ENCODE assay signal across 17 cellular contexts in the genomic region with DNA sequence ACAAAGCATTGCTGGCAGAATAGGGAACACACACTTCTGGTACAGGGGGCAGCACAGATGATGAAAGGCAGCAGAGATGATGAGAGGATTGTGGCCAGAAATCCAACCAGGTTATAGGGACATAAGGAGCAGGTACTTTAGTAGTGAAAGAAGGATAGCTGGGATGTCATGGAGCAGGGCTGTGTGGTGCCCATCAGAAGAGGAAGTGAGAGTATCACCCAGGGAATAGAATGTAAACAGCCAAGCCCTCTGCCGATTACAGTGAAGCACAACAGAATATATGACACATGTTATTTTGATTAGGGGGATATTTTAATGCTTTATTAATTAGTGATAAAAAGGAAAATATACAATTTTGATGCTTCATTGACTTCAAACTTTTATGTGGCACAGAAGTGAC.
DNase-seq lines count a peak whose midpoint lies in the region; ATAC-seq, FAIRE-seq and TF ChIP-seq lines count a peak whose summit lies in the region.
"Had no signal": no experiment of that assay in that cellular context is flagged by ENCODE, and none has a peak within 500 bp of the region (broad histone marks: within the 10 kb centered on the region; RNA-seq: fewer than 3 reads in every experiment).

No MANE protein-coding gene starts in this region.

- WGBS in small intestine, 3 donors: 46 to 56% (median 56%) methylated on average over 1 of the region's 1 CpG

- POLR2A ChIA-PET in PC-3 (lab: Charles Lee; ENCODE audit: unreplicated experiment): no interaction called here

- H3K27me3 ChIP-seq in PC-3 (ENCODE audit: low read length): no peaks in the 10 kb centered on the region
- H3K27me3 ChIP-seq in small intestine (ENCODE audit: control insufficient read depth in 2 of 2, insufficient read depth in 2 of 2, low read length in 2 of 2): no peaks in the 10 kb centered on the region
- H3K27me3 ChIP-seq: BLaER1 had no signal

- DNase-seq in NCI-H748 (lab: John Stamatoyannopoulos, UW; ENCODE audit: unreplicated experiment) (peak; percentile 28), NCI-H748 treated with DMSO at 0.1 percent for 48 hours (lab: John Stamatoyannopoulos, UW) (no peak), NB4 (ENCODE audit: low read depth) (peak; percentile 12), PC-3 (no peak), COLO829 (ENCODE audit: low spot score) (no peak), medulla oblongata (ENCODE audit: extremely low spot score) (no peak), small intestine (no peak)
- DNase-seq: 8988T, DMS79 treated with DMSO at 0.1 percent for 48 hours, GDM1, NCI-H1105 treated with DMSO at 0.1 percent for 48 hours, NCI-H187, NCI-H2171 treated with DMSO at 0.1 percent for 48 hours had no signal

- no peak for ATAC-seq in PC-3
- no peak for ATAC-seq in GM19463 (IDR thresholded peaks at IDR 0.05; ENCODE audit: unreplicated experiment)
- ATAC-seq: Right ventricle myocardium inferior, SK-N-SH treated with all-trans-retinoic acid at 6 μM for 48 hours had no signal

- H3K9me2 ChIP-seq in PC-3 (replicated peaks; ENCODE audit: low read length): peaks cover 6% of the 10 kb centered on the region; the same call in 1 of the 2 replicates

- H3K27ac ChIP-seq in PC-3 (ENCODE audit: low read length): no peak overlapping the region
- H3K27ac ChIP-seq in small intestine (ENCODE audit: low read depth in 1 of 2, low read length in 1 of 2): no peak overlapping the region
- H3K27ac ChIP-seq: BLaER1 had no signal

- BruUV-seq in PC-3 (replicated peaks; lab: Mats Ljungman, UMichigan): no TSS peak

- TF ChIP-seq POLR2A in NB4 (IDR thresholded peaks at IDR 0.05; ENCODE audit: extremely low read depth, insufficient read length): no peak

- no peak overlapping the region for H3K9ac ChIP-seq in PC-3 (ENCODE audit: low read length)
- H3K9ac ChIP-seq: BLaER1 had no signal

- FAIRE-seq in small intestine (lab: Jason Lieb, UNC): no peak

- H3K4me1 ChIP-seq in PC-3 (ENCODE audit: insufficient read depth, low read length) (no peaks in the 10 kb centered on the region), small intestine (ENCODE audit: control insufficient read depth in 2 of 2, insufficient read depth in 1 of 2, low read depth in 1 of 2, low read length in 1 of 2) (no peaks in the 10 kb centered on the region)
- H3K4me1 ChIP-seq: BLaER1 had no signal

- no peaks in the 10 kb centered on the region for H3F3A ChIP-seq in PC-3 (ENCODE audit: low read length, unreplicated experiment)

- intact Hi-C loops in PC-3 (cut with micrococcal nuclease): no loop called here

- no peaks in the 10 kb centered on the region for H3K79me2 ChIP-seq in PC-3 (ENCODE audit: low read length)

- no peak overlapping the region for H3K4me3 ChIP-seq in NB4 (ENCODE audit: low read depth, low read length)
- no peak overlapping the region for H3K4me3 ChIP-seq in PC-3 (ENCODE audit: low read length)
- no peak overlapping the region for H3K4me3 ChIP-seq in small intestine (ENCODE audit: low read depth in 1 of 2, low read length in 2 of 2)
- H3K4me3 ChIP-seq: BLaER1 had no signal

- no peak overlapping the region for H2AFZ ChIP-seq in PC-3 (ENCODE audit: low read length)

- H3K4me2 ChIP-seq in PC-3 (ENCODE audit: low read length): no peak overlapping the region
- H3K4me2 ChIP-seq: BLaER1 had no signal

- no peak for TF ChIP-seq CTCF in NB4 (IDR thresholded peaks at IDR 0.05; ENCODE audit: low read depth, low read length)
- 0 out of 2 replicates have a peak, but pooled peaks have one; percentile 10 for TF ChIP-seq CTCF in PC-3 (conservative IDR thresholded peaks at IDR 0.05; ENCODE audit: low read depth, low read length)

- H3K9me3 ChIP-seq in PC-3 (ENCODE audit: low read length): no peaks in the 10 kb centered on the region
- no peaks in the 10 kb centered on the region for H3K9me3 ChIP-seq in small intestine (ENCODE audit: control insufficient read depth, low read depth)
- H3K9me3 ChIP-seq: BLaER1 had no signal

- H3K36me3 ChIP-seq in PC-3 (ENCODE audit: low read depth, low read length) (no peaks in the 10 kb centered on the region), small intestine (ENCODE audit: control insufficient read depth in 2 of 2, insufficient read depth in 2 of 2, low read length in 2 of 2) (no peaks in the 10 kb centered on the region)
- H3K36me3 ChIP-seq: BLaER1 had no signal

- CTCF ChIA-PET in PC-3 (lab: Charles Lee): no interaction called here

- H4K20me1 ChIP-seq in PC-3 (ENCODE audit: low read length): no peaks in the 10 kb centered on the region
- H4K20me1 ChIP-seq: BLaER1 had no signal

Comparison
In these comparisons a context has a peak if more than half of its experiments do, and no peak if none do; other contexts are left out.
1. DNase-seq: peak in NCI-H748 (single experiment) and NB4 (single experiment); none in NCI-H748 treated with DMSO at 0.1 percent for 48 hours (single experiment), PC-3 (single experiment), COLO829 (single experiment), medulla oblongata (single experiment) and small intestine (single experiment).